Comparison of ENCODE assay signal across 1 cellular context in the genomic region with DNA sequence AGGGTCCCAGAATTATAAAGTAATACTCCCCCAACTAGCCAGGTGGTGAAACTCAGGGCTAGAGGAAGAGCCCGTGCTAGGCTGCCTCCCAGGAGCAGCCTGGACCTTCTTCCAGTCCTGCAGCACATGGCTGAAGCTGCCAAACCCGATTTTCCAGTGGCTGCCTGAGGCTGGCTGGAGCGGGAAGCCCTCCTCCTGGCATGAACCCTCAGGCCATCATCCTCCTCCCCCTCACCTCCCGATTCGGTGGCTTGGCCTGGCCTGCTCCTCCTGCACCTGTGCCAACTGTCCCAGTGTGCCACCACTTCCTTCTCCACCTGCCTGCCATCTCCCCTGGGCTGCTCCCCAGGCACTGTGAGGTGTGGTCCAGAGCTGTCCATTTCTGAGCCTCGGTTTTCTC.
TF ChIP-seq lines count a peak whose summit lies in the region.

No MANE protein-coding gene starts in this region.

TF ChIP-seq in GM23338, 12 proteins besides CTCF, POLR2A, EP300 and RAD21 (continued from another document):
- TF ChIP-seq, protein P1, sequence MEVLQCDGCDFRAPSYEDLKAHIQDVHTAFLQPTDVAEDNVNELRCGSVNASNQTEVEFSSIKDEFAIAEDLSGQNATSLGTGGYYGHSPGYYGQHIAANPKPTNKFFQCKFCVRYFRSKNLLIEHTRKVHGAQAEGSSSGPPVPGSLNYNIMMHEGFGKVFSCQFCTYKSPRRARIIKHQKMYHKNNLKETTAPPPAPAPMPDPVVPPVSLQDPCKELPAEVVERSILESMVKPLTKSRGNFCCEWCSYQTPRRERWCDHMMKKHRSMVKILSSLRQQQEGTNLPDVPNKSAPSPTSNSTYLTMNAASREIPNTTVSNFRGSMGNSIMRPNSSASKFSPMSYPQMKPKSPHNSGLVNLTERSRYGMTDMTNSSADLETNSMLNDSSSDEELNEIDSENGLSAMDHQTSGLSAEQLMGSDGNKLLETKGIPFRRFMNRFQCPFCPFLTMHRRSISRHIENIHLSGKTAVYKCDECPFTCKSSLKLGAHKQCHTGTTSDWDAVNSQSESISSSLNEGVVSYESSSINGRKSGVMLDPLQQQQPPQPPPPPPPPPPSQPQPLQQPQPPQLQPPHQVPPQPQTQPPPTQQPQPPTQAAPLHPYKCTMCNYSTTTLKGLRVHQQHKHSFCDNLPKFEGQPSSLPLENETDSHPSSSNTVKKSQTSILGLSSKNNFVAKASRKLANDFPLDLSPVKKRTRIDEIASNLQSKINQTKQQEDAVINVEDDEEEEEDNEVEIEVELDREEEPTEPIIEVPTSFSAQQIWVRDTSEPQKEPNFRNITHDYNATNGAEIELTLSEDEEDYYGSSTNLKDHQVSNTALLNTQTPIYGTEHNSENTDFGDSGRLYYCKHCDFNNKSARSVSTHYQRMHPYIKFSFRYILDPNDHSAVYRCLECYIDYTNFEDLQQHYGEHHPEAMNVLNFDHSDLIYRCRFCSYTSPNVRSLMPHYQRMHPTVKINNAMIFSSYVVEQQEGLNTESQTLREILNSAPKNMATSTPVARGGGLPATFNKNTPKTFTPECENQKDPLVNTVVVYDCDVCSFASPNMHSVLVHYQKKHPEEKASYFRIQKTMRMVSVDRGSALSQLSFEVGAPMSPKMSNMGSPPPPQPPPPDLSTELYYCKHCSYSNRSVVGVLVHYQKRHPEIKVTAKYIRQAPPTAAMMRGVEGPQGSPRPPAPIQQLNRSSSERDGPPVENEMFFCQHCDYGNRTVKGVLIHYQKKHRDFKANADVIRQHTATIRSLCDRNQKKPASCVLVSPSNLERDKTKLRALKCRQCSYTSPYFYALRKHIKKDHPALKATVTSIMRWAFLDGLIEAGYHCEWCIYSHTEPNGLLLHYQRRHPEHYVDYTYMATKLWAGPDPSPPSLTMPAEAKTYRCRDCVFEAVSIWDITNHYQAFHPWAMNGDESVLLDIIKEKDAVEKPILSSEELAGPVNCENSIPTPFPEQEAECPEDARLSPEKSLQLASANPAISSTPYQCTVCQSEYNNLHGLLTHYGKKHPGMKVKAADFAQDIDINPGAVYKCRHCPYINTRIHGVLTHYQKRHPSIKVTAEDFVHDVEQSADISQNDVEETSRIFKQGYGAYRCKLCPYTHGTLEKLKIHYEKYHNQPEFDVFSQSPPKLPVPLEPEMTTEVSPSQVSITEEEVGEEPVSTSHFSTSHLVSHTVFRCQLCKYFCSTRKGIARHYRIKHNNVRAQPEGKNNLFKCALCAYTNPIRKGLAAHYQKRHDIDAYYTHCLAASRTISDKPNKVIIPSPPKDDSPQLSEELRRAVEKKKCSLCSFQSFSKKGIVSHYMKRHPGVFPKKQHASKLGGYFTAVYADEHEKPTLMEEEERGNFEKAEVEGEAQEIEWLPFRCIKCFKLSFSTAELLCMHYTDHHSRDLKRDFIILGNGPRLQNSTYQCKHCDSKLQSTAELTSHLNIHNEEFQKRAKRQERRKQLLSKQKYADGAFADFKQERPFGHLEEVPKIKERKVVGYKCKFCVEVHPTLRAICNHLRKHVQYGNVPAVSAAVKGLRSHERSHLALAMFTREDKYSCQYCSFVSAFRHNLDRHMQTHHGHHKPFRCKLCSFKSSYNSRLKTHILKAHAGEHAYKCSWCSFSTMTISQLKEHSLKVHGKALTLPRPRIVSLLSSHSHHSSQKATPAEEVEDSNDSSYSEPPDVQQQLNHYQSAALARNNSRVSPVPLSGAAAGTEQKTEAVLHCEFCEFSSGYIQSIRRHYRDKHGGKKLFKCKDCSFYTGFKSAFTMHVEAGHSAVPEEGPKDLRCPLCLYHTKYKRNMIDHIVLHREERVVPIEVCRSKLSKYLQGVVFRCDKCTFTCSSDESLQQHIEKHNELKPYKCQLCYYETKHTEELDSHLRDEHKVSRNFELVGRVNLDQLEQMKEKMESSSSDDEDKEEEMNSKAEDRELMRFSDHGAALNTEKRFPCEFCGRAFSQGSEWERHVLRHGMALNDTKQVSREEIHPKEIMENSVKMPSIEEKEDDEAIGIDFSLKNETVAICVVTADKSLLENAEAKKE (CRISPR knock-in tag; IDR thresholded peaks at IDR 0.05) = no peak
- TF ChIP-seq, protein P2, sequence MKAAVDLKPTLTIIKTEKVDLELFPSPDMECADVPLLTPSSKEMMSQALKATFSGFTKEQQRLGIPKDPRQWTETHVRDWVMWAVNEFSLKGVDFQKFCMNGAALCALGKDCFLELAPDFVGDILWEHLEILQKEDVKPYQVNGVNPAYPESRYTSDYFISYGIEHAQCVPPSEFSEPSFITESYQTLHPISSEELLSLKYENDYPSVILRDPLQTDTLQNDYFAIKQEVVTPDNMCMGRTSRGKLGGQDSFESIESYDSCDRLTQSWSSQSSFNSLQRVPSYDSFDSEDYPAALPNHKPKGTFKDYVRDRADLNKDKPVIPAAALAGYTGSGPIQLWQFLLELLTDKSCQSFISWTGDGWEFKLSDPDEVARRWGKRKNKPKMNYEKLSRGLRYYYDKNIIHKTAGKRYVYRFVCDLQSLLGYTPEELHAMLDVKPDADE (IDR thresholded peaks at IDR 0.05) = no peak
- TF ChIP-seq NANOG (IDR thresholded peaks at IDR 0.05; ENCODE audit: borderline replicate concordance) (no peak), ZNF331 (CRISPR knock-in tag; IDR thresholded peaks at IDR 0.05; ENCODE audit: low read depth) (no peak)
